In genomic region chr21:45634511-45635183, GRCh38 we compare ENCODE assay signal across 23 cellular contexts. TPM values are rescaled to one million over a fixed set of nuclear protein-coding genes. Genes with fewer than 3 reads are reported as not detected.
DNase-seq lines count a peak whose midpoint lies in the region; ATAC-seq, FAIRE-seq and TF ChIP-seq lines count a peak whose summit lies in the region.
"Had no signal": no experiment of that assay in that cellular context is flagged by ENCODE, and none has a peak within 500 bp of the region (broad histone marks: within the 10 kb centered on the region; RNA-seq: fewer than 3 reads in every experiment).

No MANE protein-coding gene starts in this region.

- H3K4me1 Mint-ChIP-seq in activated B cell treated with CpG ODN at 0.5 μM for 24 hours (peaks cover 26% of the 10 kb centered on the region), memory B cell (peaks cover 4% of the 10 kb centered on the region)
- H3K4me1 Mint-ChIP-seq: nephron progenitor cell had no signal

- H3K4me3 ChIP-seq in AG04449 (ENCODE audit: low read depth, low read length), result peak overlapping the region; percentile 12; the same call in 1 of the 2 replicates
- H3K4me3 ChIP-seq: cardiac muscle cell had no signal

- POLR2A ChIA-PET in AG04449 (lab: Yijun Ruan, JAX) (no interaction called here), activated B cell treated with CpG ODN at 0.5 μM for 24 hours (lab: Charles Lee) (no interaction called here)

- peak; percentile 29 for FAIRE-seq in GM18507 (lab: Jason Lieb, UNC)

- H3K27me3 Mint-ChIP-seq in activated B cell treated with CpG ODN at 0.5 μM for 24 hours, result no peaks in the 10 kb centered on the region
- H3K27me3 Mint-ChIP-seq in memory B cell, result peaks cover 5% of the 10 kb centered on the region

- H3K4me3 Mint-ChIP-seq in activated B cell treated with CpG ODN at 0.5 μM for 24 hours (no peak overlapping the region), memory B cell (no peak overlapping the region)
- H3K4me3 Mint-ChIP-seq: activated naive CD4-positive, alpha-beta T cell treated with anti-CD3 and anti-CD28 coated beads for 36 hours; nephron progenitor cell; type B pancreatic cell had no signal

- CTCF ChIA-PET in AG04449 (lab: Yijun Ruan, JAX) (no interaction called here), activated B cell treated with CpG ODN at 0.5 μM for 24 hours (lab: Charles Lee) (no interaction called here)

- TF ChIP-seq CTCF in AG04449 (IDR thresholded peaks at IDR 0.05; ENCODE audit: insufficient read depth, low read length, missing control alignments) (no peak), activated B cell treated with CpG ODN at 0.5 μM for 24 hours (IDR thresholded peaks at IDR 0.05) (no peak)

- H3K36me3 Mint-ChIP-seq in activated B cell treated with CpG ODN at 0.5 μM for 24 hours (ENCODE audit: low read depth) (no peaks in the 10 kb centered on the region), memory B cell (no peaks in the 10 kb centered on the region)
- H3K36me3 Mint-ChIP-seq: type B pancreatic cell had no signal

- intact Hi-C loops in activated B cell treated with CpG ODN at 0.5 μM for 24 hours (cut with micrococcal nuclease), result no loop called here

- H3K27ac Mint-ChIP-seq in activated B cell treated with CpG ODN at 0.5 μM for 24 hours (no peak overlapping the region), memory B cell (no peak overlapping the region)
- H3K27ac Mint-ChIP-seq: activated naive CD4-positive, alpha-beta T cell treated with anti-CD3 and anti-CD28 coated beads for 36 hours; nephron progenitor cell; type B pancreatic cell had no signal

- peak; percentile 59 for ATAC-seq in activated B cell treated with CpG ODN at 0.5 μM for 24 hours (ENCODE audit: low read depth)
- peak; percentile 46 for ATAC-seq in memory B cell (ENCODE audit: low read depth)

- no peaks in the 10 kb centered on the region for H3K9me3 Mint-ChIP-seq in activated B cell treated with CpG ODN at 0.5 μM for 24 hours
- no peaks in the 10 kb centered on the region for H3K9me3 Mint-ChIP-seq in memory B cell
- H3K9me3 Mint-ChIP-seq: activated naive CD4-positive, alpha-beta T cell treated with anti-CD3 and anti-CD28 coated beads for 36 hours; nephron progenitor cell; type B pancreatic cell had no signal

- peak; percentile 17 for DNase-seq in AG04449 (ENCODE audit: low read depth, low spot score)
- DNase-seq in GM18507 (ENCODE audit: extremely low spot score, insufficient read length, low read depth), result no peak
- no peak for DNase-seq in activated B cell treated with CpG ODN at 0.5 μM for 24 hours
- peak in 1 of 2 donors; percentile 11 for DNase-seq in memory B cell (ENCODE audit: low spot score in 2 of 2)
- no peak for DNase-seq in NCI-H524 treated with DMSO at 0.1 percent for 48 hours (lab: John Stamatoyannopoulos, UW)
- DNase-seq in GM19240 (ENCODE audit: insufficient read length, low spot score), result no peak
- no peak for DNase-seq in NCI-H187 (lab: John Stamatoyannopoulos, UW)
- no peak for DNase-seq in T-helper 9 cell
- DNase-seq: activated naive CD4-positive, alpha-beta T cell treated with anti-CD3 and anti-CD28 coated beads for 36 hours; AML-193; DMS 273 treated with DMSO at 0.1 percent for 48 hours; effector memory CD4-positive, alpha-beta T cell; HCEC 1CT; KBM-7; NCI-H1436; NCI-H524; nephron progenitor cell; retina; stimulated activated CD4-positive, alpha-beta T cell treated with anti-CD3 and anti-CD28 coated beads, Interleukin-4, amount 100 ng/mL, for 1 hour; WERI-Rb-1 had no signal

RNA-seq across cellular contexts. Expression of gene PCBP3, which starts 8.9 kb away (rescaled TPM):
- not detected in 2 replicates for total RNA-seq in activated B cell treated with CpG ODN at 0.5 μM for 24 hours
- total RNA-seq: lung microvascular endothelial cell had no signal
